Comparison of ENCODE assay signal across 1 cellular context in genomic region chr15:85781099-85781498, GRCh38.
TF ChIP-seq lines count a peak whose summit lies in the region.

No MANE protein-coding gene starts in this region.

TF ChIP-seq in HepG2, 621 proteins besides CTCF, POLR2A, EP300 and RAD21 (continued from another document and continues in another):
- TF ChIP-seq ZHX2 (IDR thresholded peaks at IDR 0.05; ENCODE audit: low read depth) = 0 out of 2 replicates have a peak, but pooled peaks have one; percentile 45
- TF ChIP-seq ZHX2 (CRISPR knock-in tag; IDR thresholded peaks at IDR 0.05; ENCODE audit: borderline replicate concordance) = no peak
- TF ChIP-seq RBM22 (optimal IDR thresholded peaks at IDR 0.05; ENCODE audit: low read length) = no peak
- no peak; the same call in 1 of the 2 replicates for TF ChIP-seq REPIN1 (CRISPR knock-in tag; IDR thresholded peaks at IDR 0.05; ENCODE audit: borderline replicate concordance, low read depth)
- no peak for TF ChIP-seq SOX13 (IDR thresholded peaks at IDR 0.05)
- peak in 1 of 2 experiments; percentile 81; a peak in 2 of 4 replicates for TF ChIP-seq SOX13 (CRISPR knock-in tag; conservative IDR thresholded peaks at IDR 0.05 in 1 of 2, IDR thresholded peaks at IDR 0.05 in 1 of 2)
- TF ChIP-seq FOXK1 (CRISPR knock-in tag; IDR thresholded peaks at IDR 0.05; ENCODE audit: borderline replicate concordance, low read depth) = no peak; the same call in 1 of the 2 replicates
- 0 out of 2 replicates have a peak, but pooled peaks have one; percentile 40 for TF ChIP-seq UBTF (CRISPR knock-in tag; IDR thresholded peaks at IDR 0.05)
- TF ChIP-seq IKZF4 (CRISPR knock-in tag; IDR thresholded peaks at IDR 0.05; ENCODE audit: borderline replicate concordance, low read depth, not compliant biosample characterization) = no peak
- peak; percentile 79 for TF ChIP-seq SALL1 (CRISPR knock-in tag; IDR thresholded peaks at IDR 0.05)
- no peak for TF ChIP-seq RELA (CRISPR knock-in tag; IDR thresholded peaks at IDR 0.05)
- no peak for TF ChIP-seq ZNF740 (CRISPR knock-in tag; IDR thresholded peaks at IDR 0.05)
- TF ChIP-seq ATF1 (CRISPR knock-in tag; IDR thresholded peaks at IDR 0.05) = no peak
- peak; percentile 29; the same call in 1 of the 2 replicates for TF ChIP-seq GATAD1 (CRISPR knock-in tag; IDR thresholded peaks at IDR 0.05)
- peak; percentile 13; a peak in 1 of 4 replicates for TF ChIP-seq NR2F1 (CRISPR knock-in tag; IDR thresholded peaks at IDR 0.05)
- TF ChIP-seq ZNF510 (CRISPR knock-in tag; IDR thresholded peaks at IDR 0.05; ENCODE audit: low read depth) = no peak
- peak; percentile 86 for TF ChIP-seq PAXIP1 (CRISPR knock-in tag; conservative IDR thresholded peaks at IDR 0.05)
- no peak for TF ChIP-seq ZNF576 (CRISPR knock-in tag; IDR thresholded peaks at IDR 0.05)
- TF ChIP-seq CAMTA2 (CRISPR knock-in tag; IDR thresholded peaks at IDR 0.05; ENCODE audit: borderline replicate concordance) = no peak
- TF ChIP-seq SMYD3 (CRISPR knock-in tag; IDR thresholded peaks at IDR 0.05) = no peak
- no peak for TF ChIP-seq ZNF639 (CRISPR knock-in tag; conservative IDR thresholded peaks at IDR 0.05)
- TF ChIP-seq ZNF788 (CRISPR knock-in tag; IDR thresholded peaks at IDR 0.05; ENCODE audit: borderline replicate concordance) = peak; percentile 47; the same call in 1 of the 2 replicates
- no peak for TF ChIP-seq RORA (CRISPR knock-in tag; IDR thresholded peaks at IDR 0.05)
- TF ChIP-seq KLF9 (CRISPR knock-in tag; IDR thresholded peaks at IDR 0.05; ENCODE audit: low read depth) = no peak
- no peak for TF ChIP-seq SMC3 (IDR thresholded peaks at IDR 0.05; ENCODE audit: low read length)
- TF ChIP-seq FOXC1 (CRISPR knock-in tag; IDR thresholded peaks at IDR 0.05; ENCODE audit: borderline replicate concordance) = no peak
- TF ChIP-seq ZNF383 (CRISPR knock-in tag; IDR thresholded peaks at IDR 0.05; ENCODE audit: borderline replicate concordance) = no peak
- TF ChIP-seq ZNF776 (CRISPR knock-in tag; IDR thresholded peaks at IDR 0.05) = no peak
- no peak for TF ChIP-seq ZNF775 (CRISPR knock-in tag; IDR thresholded peaks at IDR 0.05; ENCODE audit: borderline replicate concordance)
- no peak for TF ChIP-seq SAFB2 (CRISPR knock-in tag; IDR thresholded peaks at IDR 0.05; ENCODE audit: borderline replicate concordance, low read depth)
- TF ChIP-seq THAP9 (CRISPR knock-in tag; IDR thresholded peaks at IDR 0.05; ENCODE audit: borderline replicate concordance) = no peak
- TF ChIP-seq ZBTB2 (CRISPR knock-in tag; IDR thresholded peaks at IDR 0.05; ENCODE audit: low read depth) = no peak
- no peak for TF ChIP-seq ZNF562 (CRISPR knock-in tag; IDR thresholded peaks at IDR 0.05; ENCODE audit: borderline replicate concordance)
- no peak for TF ChIP-seq ZNF7 (CRISPR knock-in tag; IDR thresholded peaks at IDR 0.05)
- peak; percentile 48; the same call in 1 of the 2 replicates for TF ChIP-seq TBX2 (CRISPR knock-in tag; IDR thresholded peaks at IDR 0.05; ENCODE audit: borderline replicate concordance)
- TF ChIP-seq BCLAF1 (IDR thresholded peaks at IDR 0.05) = no peak
- TF ChIP-seq CHCHD3 (CRISPR knock-in tag; IDR thresholded peaks at IDR 0.05) = no peak
